In the genomic region with DNA sequence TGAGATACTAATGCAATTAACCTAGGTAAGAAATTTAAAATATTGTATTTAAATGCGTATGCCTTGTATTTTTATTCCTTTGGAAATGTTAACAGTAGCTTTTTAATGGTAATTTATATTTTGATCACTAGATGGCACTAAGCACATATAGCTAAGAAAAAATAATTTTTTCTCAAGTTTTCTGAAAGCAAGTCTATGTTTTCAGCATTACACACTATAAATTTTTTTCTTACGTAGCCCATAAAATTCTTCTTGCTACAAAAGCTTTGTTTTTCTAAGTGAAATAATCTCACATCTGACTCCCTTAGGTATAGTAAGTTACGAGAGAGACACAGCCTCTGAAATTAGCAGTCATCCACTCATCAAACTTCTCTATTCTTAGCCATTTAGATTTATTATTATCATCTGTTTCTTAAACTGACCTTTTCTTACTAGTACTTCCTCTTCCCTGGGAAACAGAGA, we compare ENCODE assay signal across 8 cellular contexts. TPM values are rescaled to one million over a fixed set of nuclear protein-coding genes. Genes with fewer than 3 reads are reported as not detected.
DNase-seq lines count a peak whose midpoint lies in the region; ATAC-seq, FAIRE-seq and TF ChIP-seq lines count a peak whose summit lies in the region.
"Had no signal": no experiment of that assay in that cellular context is flagged by ENCODE, and none has a peak within 500 bp of the region (broad histone marks: within the 10 kb centered on the region; RNA-seq: fewer than 3 reads in every experiment).

No MANE protein-coding gene starts in this region.

- no peak overlapping the region for H3K4me2 ChIP-seq in MM.1S (ENCODE audit: low read depth, low read length)
- H3K4me2 ChIP-seq in K562 (ENCODE audit: insufficient read depth, low read length) = no peak overlapping the region

- H3K79me2 ChIP-seq in MM.1S (ENCODE audit: low read length) = no peaks in the 10 kb centered on the region
- no peaks in the 10 kb centered on the region for H3K79me2 ChIP-seq in K562 (ENCODE audit: control insufficient read depth, insufficient read depth, low read length)

- H3K9me1 ChIP-seq in K562 (ENCODE audit: control insufficient read depth, insufficient read depth, low read length) = no peaks in the 10 kb centered on the region

- 0 out of 2 replicates have a peak, but pooled peaks cover 4% of the 10 kb centered on the region for H3F3A ChIP-seq in MM.1S (ENCODE audit: insufficient read depth, low read length)

- TF ChIP-seq RAD21 in K562 (CRISPR knock-in tag; conservative IDR thresholded peaks at IDR 0.05 in 1 of 2, IDR thresholded peaks at IDR 0.05 in 1 of 2) = peak; percentile 49 to 59; a peak in 3 of 4 replicates

- no peaks in the 10 kb centered on the region for H3K36me3 ChIP-seq in MM.1S (replicated peaks; ENCODE audit: insufficient read depth, low read length)
- H3K36me3 ChIP-seq in K562 (ENCODE audit: control insufficient read depth, insufficient read depth, low read length) = no peaks in the 10 kb centered on the region
- H3K36me3 ChIP-seq in ovary = no peaks in the 10 kb centered on the region
- H3K36me3 ChIP-seq: neutrophil had no signal

- POLR2A ChIA-PET in K562 (lab: Yijun Ruan, JAX) = interaction anchor here (0.6 to 1.1 kb wide), 4 partner anchors 11 to 103 kb away, joined by 3 read pairs; no protein-coding TSS in a partner anchor

- WGBS in K562 (ENCODE audit: insufficient coverage, low coverage, missing lambda C conversion rate) = 35% methylated on average over 3 of the region's 3 CpGs
- 34 to 44% (median 37%) methylated on average over 3 of the region's 3 CpGs for WGBS in ovary, 3 donors

- H3K9me2 ChIP-seq in MM.1S (replicated peaks; ENCODE audit: insufficient read depth, low read length) = no peaks in the 10 kb centered on the region

- no peak for TF ChIP-seq EP300 in K562 (IDR thresholded peaks at IDR 0.05; ENCODE audit: low read length)
- TF ChIP-seq EP300 in ovary (IDR thresholded peaks at IDR 0.05) = no peak

- peak; percentile 78 for FAIRE-seq in G401.6 (lab: Jason Lieb, UNC)
- FAIRE-seq in K562 (lab: Jason Lieb, UNC) = no peak

- H2AFZ ChIP-seq in MM.1S (ENCODE audit: low read length) (no peak overlapping the region), K562 (ENCODE audit: low read depth, low read length) (no peak overlapping the region)

- no peaks in the 10 kb centered on the region for H4K20me1 ChIP-seq in MM.1S (ENCODE audit: insufficient read depth, low read length)
- no peaks in the 10 kb centered on the region for H4K20me1 ChIP-seq in K562 (replicated peaks; ENCODE audit: control insufficient read depth, insufficient read depth, low read length)

- H3K9me3 ChIP-seq in MM.1S (replicated peaks; ENCODE audit: insufficient read depth, low read length) = no peaks in the 10 kb centered on the region
- no peaks in the 10 kb centered on the region for H3K9me3 ChIP-seq in K562 (replicated peaks; ENCODE audit: control insufficient read depth, insufficient read depth, low read depth, low read length)
- no peaks in the 10 kb centered on the region for H3K9me3 ChIP-seq in ovary
- H3K9me3 ChIP-seq: neutrophil had no signal

- CTCF ChIA-PET in K562 (lab: Yijun Ruan, JAX; ENCODE audit: low intra/inter-chr PET ratio) = interaction anchor here (1.0 to 2.1 kb wide), 2 partner anchors 50 to 343 kb away, joined by 3 to 7 read pairs; no protein-coding TSS in a partner anchor

- no peak overlapping the region for H3K27ac ChIP-seq in MM.1S (ENCODE audit: low read length)
- H3K27ac ChIP-seq in K562 (ENCODE audit: extremely low read depth, low read depth, low read length) = no peak overlapping the region
- no peak overlapping the region for H3K27ac ChIP-seq in ovary
- H3K27ac ChIP-seq: neutrophil had no signal

- TF ChIP-seq CTCF in MM.1S (IDR thresholded peaks at IDR 0.05; ENCODE audit: low read length) = peak; percentile 49
- peak in 1 of 3 experiments; percentile 63; a peak in 3 of 6 replicates for TF ChIP-seq CTCF in K562 (IDR thresholded peaks at IDR 0.05 in 2 of 3, conservative IDR thresholded peaks at IDR 0.05 in 1 of 3; ENCODE audit: insufficient read depth in 2 of 3, low read depth in 1 of 3, low read length in 3 of 3)
- TF ChIP-seq CTCF in ovary (IDR thresholded peaks at IDR 0.05) = peak in 2 of 3 donors; percentile 15 to 20

- intact Hi-C loops in K562 (cut with micrococcal nuclease) (loop anchor here (2.0 to 5.0 kb wide), 3 partner anchors 51 to 629 kb away; no protein-coding TSS in a partner anchor), ovary (cut with DNase I) (no loop called here)

- H3K4me3 ChIP-seq in MM.1S (ENCODE audit: low read length) (no peak overlapping the region), K562 (no peak overlapping the region), ovary (no peak overlapping the region)

- H3K27me3 ChIP-seq in MM.1S (replicated peaks; ENCODE audit: insufficient read depth, low read length) = no peaks in the 10 kb centered on the region
- no peaks in the 10 kb centered on the region for H3K27me3 ChIP-seq in K562 (ENCODE audit: control insufficient read depth in 2 of 2, insufficient read depth in 2 of 2, low read length in 2 of 2)
- H3K27me3 ChIP-seq in ovary = no peaks in the 10 kb centered on the region
- H3K27me3 ChIP-seq: neutrophil had no signal

- in situ Hi-C loops in K562 (cut with MboI) = no loop called here

- no peak overlapping the region for H3K9ac ChIP-seq in MM.1S (ENCODE audit: low read length)
- H3K9ac ChIP-seq in K562 (ENCODE audit: insufficient read depth in 1 of 2, low read depth in 2 of 2, low read length in 2 of 2) = no peak overlapping the region

- DNase-seq in MM.1S (peak; percentile 34), K562 (ENCODE audit: extremely low read depth in 1 of 4, low spot score in 3 of 4) (no peak), ovary (no peak), islet precursor cell (no peak), activated T-cell treated with anti-CD3 and anti-CD28 coated beads for 4 hours (no peak)

- no TSS peak for BruUV-seq in K562 (replicated peaks; lab: Mats Ljungman, UMichigan)

- ATAC-seq in K562 (peak; percentile 32; the same call in 1 of the 3 replicates), GM21528 (IDR thresholded peaks at IDR 0.05; ENCODE audit: low FRiP score, unreplicated experiment) (no peak)

- H3K4me1 ChIP-seq in MM.1S (ENCODE audit: low read length) = no peaks in the 10 kb centered on the region
- peaks cover 0 to 3% of the 10 kb centered on the region in 2 experiments; a peak in 2 of 5 replicates for H3K4me1 ChIP-seq in K562 (replicated peaks in 1 of 2; ENCODE audit: control insufficient read depth in 2 of 2, insufficient read depth in 2 of 2, low read length in 2 of 2)
- H3K4me1 ChIP-seq in ovary (ENCODE audit: insufficient read depth) = no peaks in the 10 kb centered on the region

- TF ChIP-seq POLR2A in K562 (conservative IDR thresholded peaks at IDR 0.05) = no peak
- TF ChIP-seq POLR2A in ovary (IDR thresholded peaks at IDR 0.05) = no peak

TF ChIP-seq in K562, 482 proteins besides CTCF, POLR2A, EP300 and RAD21 (continues in another document):
- TF ChIP-seq ZNF408 (CRISPR knock-in tag; IDR thresholded peaks at IDR 0.05; ENCODE audit: low read depth) (no peak), PHTF2 (CRISPR knock-in tag; IDR thresholded peaks at IDR 0.05) (no peak), NR2C1 (IDR thresholded peaks at IDR 0.05) (no peak), NR2C1 (tag; IDR thresholded peaks at IDR 0.05) (no peak), PML (IDR thresholded peaks at IDR 0.05; ENCODE audit: low read length) (no peak), CCAR2 (IDR thresholded peaks at IDR 0.05; ENCODE audit: low read depth, low read length) (no peak), ZNF232 (CRISPR knock-in tag; IDR thresholded peaks at IDR 0.05) (peak; percentile 98), ZNF134 (CRISPR knock-in tag; conservative IDR thresholded peaks at IDR 0.05) (no peak), ZNF507 (tag; conservative IDR thresholded peaks at IDR 0.05) (peak; percentile 71)
- TF ChIP-seq, protein P1, sequence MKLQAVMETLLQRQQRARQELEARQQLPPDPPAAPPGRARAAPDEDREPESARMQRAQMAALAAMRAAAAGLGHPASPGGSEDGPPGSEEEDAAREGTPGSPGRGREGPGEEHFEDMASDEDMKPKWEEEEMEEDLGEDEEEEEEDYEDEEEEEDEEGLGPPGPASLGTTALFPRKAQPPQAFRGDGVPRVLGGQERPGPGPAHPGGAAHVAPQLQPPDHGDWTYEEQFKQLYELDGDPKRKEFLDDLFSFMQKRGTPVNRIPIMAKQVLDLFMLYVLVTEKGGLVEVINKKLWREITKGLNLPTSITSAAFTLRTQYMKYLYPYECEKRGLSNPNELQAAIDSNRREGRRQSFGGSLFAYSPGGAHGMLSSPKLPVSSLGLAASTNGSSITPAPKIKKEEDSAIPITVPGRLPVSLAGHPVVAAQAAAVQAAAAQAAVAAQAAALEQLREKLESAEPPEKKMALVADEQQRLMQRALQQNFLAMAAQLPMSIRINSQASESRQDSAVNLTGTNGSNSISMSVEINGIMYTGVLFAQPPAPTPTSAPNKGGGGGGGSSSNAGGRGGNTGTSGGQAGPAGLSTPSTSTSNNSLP (IDR thresholded peaks at IDR 0.05; ENCODE audit: borderline replicate concordance, low read depth, low read length) = peak; percentile 66; the same call in 1 of the 2 replicates

RNA-seq across cellular contexts. Expression of a gene that starts 35.7 kb away (rescaled TPM):
- total RNA-seq in K562 (2011; cell fraction: chromatin; rRNA removed; ENCODE audit: low replicate concordance) = 17.3 and 19.2 TPM in 2 replicates
- 12.0 and 12.3 TPM in 2 replicates for total RNA-seq in K562 (2011; cell fraction: nucleolus; rRNA removed)
- 16.4 and 18.7 TPM in 2 replicates for total RNA-seq in K562 (2011; cell fraction: nucleoplasm; rRNA removed)
- total RNA-seq in K562 (2014; rRNA removed) (9.1 and 9.3 TPM in 2 replicates), K562 (2014; rRNA removed; fragmentation: Illumina TruSeq; extraction: Trizol) (5.3 and 6.4 TPM in 2 replicates), K562 (2015; rRNA removed; fragmentation: Illumina TruSeq; extraction: Trizol) (6.3 and 6.5 TPM in 2 replicates), K562 (2021) (10.4 and 10.9 TPM in 2 replicates), ovary (10 to 100 TPM; 18.1 to 44.4 (median 31.0) TPM)
- polyA plus RNA-seq in K562 (2011; rRNA removed) (18.0 and 18.7 TPM in 2 replicates), K562 (2014; fragmentation: Illumina TruSeq; extraction: Trizol) (12.1 and 13.5 TPM in 2 replicates), K562 (2014; fragmentation: Nextera tagmentation; extraction: Ambion mirVana) (under 1 TPM; 0.69 to 0.81 TPM), K562 (2014; rRNA removed) (12.9 and 13.0 TPM in 2 replicates), ovary (10 to 100 TPM; 23.0 to 35.3 TPM)
- polyA plus RNA-seq in K562 (2011; cell fraction: cytosol; rRNA removed) = 13.8 and 21.9 TPM in 2 replicates
- 33.6 and 39.4 TPM in 2 replicates for polyA plus RNA-seq in K562 (2011; cell fraction: nucleus; rRNA removed)
- polyA plus RNA-seq in K562 (2012) = 9.2 and 11.1 TPM in 2 replicates
- 14.5 and 16.2 TPM in 2 replicates for polyA minus RNA-seq in K562 (2011; rRNA and poly(A)+ RNA removed)
- polyA minus RNA-seq in K562 (2011; cell fraction: cytosol; rRNA and poly(A)+ RNA removed) = 5.5 and 5.6 TPM in 2 replicates
- polyA minus RNA-seq in K562 (2011; cell fraction: nucleus; rRNA and poly(A)+ RNA removed) = 7.8 and 12.4 TPM in 2 replicates
